Comparison of ENCODE assay signal across 25 cellular contexts in genomic region chr5:57249251-57249874, GRCh38.
A peak's percentile ranks its signal among the peaks of the same experiment; 100 is the strongest.
DNase-seq lines count a peak whose midpoint lies in the region; ATAC-seq and TF ChIP-seq lines count a peak whose summit lies in the region.
"Had no signal": no experiment of that assay in that cellular context is flagged by ENCODE, and none has a peak within 500 bp of the region (broad histone marks: within the 10 kb centered on the region; RNA-seq: fewer than 3 reads in every experiment).

No MANE protein-coding gene starts in this region.

- POLR2A ChIA-PET in PC-9 (lab: Charles Lee; ENCODE audit: unreplicated experiment), result no interaction called here
- POLR2A ChIA-PET in naive thymus-derived CD8-positive, alpha-beta T cell (lab: Charles Lee), result no interaction called here

- H3K79me2 ChIP-seq in PC-9 (ENCODE audit: low read depth), result 0 out of 2 replicates have a peak, but pooled peaks cover 6% of the 10 kb centered on the region

- peak overlapping the region; percentile 48 for H3K27ac ChIP-seq in PC-9
- H3K27ac ChIP-seq: heart left ventricle, transverse colon had no signal

- H2AFZ ChIP-seq in PC-9, result no peak overlapping the region

- no peaks in the 10 kb centered on the region for H3K9me3 ChIP-seq in PC-9 (ENCODE audit: insufficient read depth, low read depth)
- H3K9me3 ChIP-seq: heart left ventricle, transverse colon had no signal

- BruUV-seq in PC-9 (replicated peaks; lab: Mats Ljungman, UMichigan), result no TSS peak

- peaks cover 43% of the 10 kb centered on the region for H3K36me3 ChIP-seq in PC-9 (ENCODE audit: low read depth)

- CTCF ChIA-PET in PC-9 (lab: Charles Lee), result no interaction called here

- no peaks in the 10 kb centered on the region for H3K4me1 ChIP-seq in PC-9 (replicated peaks; ENCODE audit: insufficient read depth)

- H3K9me2 ChIP-seq in PC-9 (ENCODE audit: insufficient read depth), result no peaks in the 10 kb centered on the region

- peak overlapping the region; percentile 43 for H3K27ac Mint-ChIP-seq in activated naive CD8-positive, alpha-beta T cell treated with anti-CD3 and anti-CD28 coated beads for 36 hours
- peak overlapping the region in 6 of 10 donors; percentile 3 to 71 (median 44) for H3K27ac Mint-ChIP-seq in naive thymus-derived CD8-positive, alpha-beta T cell
- H3K27ac Mint-ChIP-seq: activated CD4-positive, alpha-beta memory T cell treated with anti-CD3 and anti-CD28 coated beads, Interleukin-2, amount 10 ng/mL, durations not matched to agents 7 days and 5 days; activated naive CD4-positive, alpha-beta T cell treated with anti-CD3 and anti-CD28 coated beads, Interleukin-2, amount 10 ng/mL, durations not matched to agents 7 days and 5 days; CD8-positive, alpha-beta T cell; nephron had no signal

- DNase-seq in CMK (ENCODE audit: low read depth), result peak; percentile 14
- no peak for DNase-seq in PC-9
- DNase-seq in activated naive CD8-positive, alpha-beta T cell treated with anti-CD3 and anti-CD28 coated beads for 36 hours, result no peak
- no peak for DNase-seq in naive thymus-derived CD8-positive, alpha-beta T cell
- no peak for DNase-seq in amygdala (lab: John Stamatoyannopoulos, UW)
- no peak for DNase-seq in stimulated activated CD4-positive, alpha-beta T cell treated with anti-CD3 and anti-CD28 coated beads, Interleukin-4, amount 100 ng/mL, for 4 hours
- DNase-seq in inferior parietal cortex (ENCODE audit: extremely low spot score), result no peak
- DNase-seq: activated CD4-positive, alpha-beta memory T cell treated with anti-CD3 and anti-CD28 coated beads, Interleukin-2, amount 10 ng/mL, durations not matched to agents 7 days and 5 days; activated CD4-positive, CD25-positive, alpha-beta regulatory T cell; activated naive CD4-positive, alpha-beta T cell treated with anti-CD3 and anti-CD28 coated beads, Interleukin-2, amount 10 ng/mL, durations not matched to agents 7 days and 5 days; CD8-positive, alpha-beta T cell; cerebellar nuclear complex; DMS153; effector CD8-positive, alpha-beta T cell; foreskin fibroblast; heart left ventricle; midbrain; NCI-H1417 treated with DMSO at 0.1 percent for 48 hours; NCI-H2107; NCI-H446; posterior cingulate gyrus; T-helper 9 cell; transverse colon had no signal

- TF ChIP-seq CTCF in PC-9 (conservative IDR thresholded peaks at IDR 0.05), result no peak

- H3K27me3 Mint-ChIP-seq in activated naive CD8-positive, alpha-beta T cell treated with anti-CD3 and anti-CD28 coated beads for 36 hours, result no peaks in the 10 kb centered on the region
- no peaks in the 10 kb centered on the region for H3K27me3 Mint-ChIP-seq in naive thymus-derived CD8-positive, alpha-beta T cell
- H3K27me3 Mint-ChIP-seq: activated CD4-positive, alpha-beta memory T cell treated with anti-CD3 and anti-CD28 coated beads, Interleukin-2, amount 10 ng/mL, durations not matched to agents 7 days and 5 days; activated naive CD4-positive, alpha-beta T cell treated with anti-CD3 and anti-CD28 coated beads, Interleukin-2, amount 10 ng/mL, durations not matched to agents 7 days and 5 days had no signal

- no peaks in the 10 kb centered on the region for H3K27me3 ChIP-seq in PC-9 (ENCODE audit: insufficient read depth, low read depth)
- H3K27me3 ChIP-seq: heart left ventricle, transverse colon had no signal

- peaks cover 40% of the 10 kb centered on the region for H3F3A ChIP-seq in PC-9 (ENCODE audit: insufficient read depth, low read depth)

- H3K36me3 Mint-ChIP-seq in activated naive CD8-positive, alpha-beta T cell treated with anti-CD3 and anti-CD28 coated beads for 36 hours, result peaks cover 42% of the 10 kb centered on the region
- H3K36me3 Mint-ChIP-seq in naive thymus-derived CD8-positive, alpha-beta T cell, result peaks cover 0 to 82% (median 29%) of the 10 kb centered on the region in 3 donors

- no peak for ATAC-seq in naive thymus-derived CD8-positive, alpha-beta T cell
- ATAC-seq: CD8-positive, alpha-beta T cell; heart left ventricle; sciatic nerve had no signal

- H3K4me1 Mint-ChIP-seq in activated naive CD8-positive, alpha-beta T cell treated with anti-CD3 and anti-CD28 coated beads for 36 hours, result peaks cover 19% of the 10 kb centered on the region
- H3K4me1 Mint-ChIP-seq in naive thymus-derived CD8-positive, alpha-beta T cell, result peaks cover 13 to 27% (median 26%) of the 10 kb centered on the region in 4 donors
- H3K4me1 Mint-ChIP-seq: nephron had no signal

- H3K4me2 ChIP-seq in PC-9, result no peak overlapping the region

- intact Hi-C loops in PC-9 (cut with micrococcal nuclease; ENCODE audit: unreplicated experiment), result no loop called here

- no peak overlapping the region for H3K4me3 ChIP-seq in PC-9
- H3K4me3 ChIP-seq: heart left ventricle, transverse colon had no signal

- H3K9me3 Mint-ChIP-seq in activated naive CD8-positive, alpha-beta T cell treated with anti-CD3 and anti-CD28 coated beads for 36 hours, result no peaks in the 10 kb centered on the region
- H3K9me3 Mint-ChIP-seq in naive thymus-derived CD8-positive, alpha-beta T cell, result no peaks in the 10 kb centered on the region
- H3K9me3 Mint-ChIP-seq: activated CD4-positive, alpha-beta memory T cell treated with anti-CD3 and anti-CD28 coated beads, Interleukin-2, amount 10 ng/mL, durations not matched to agents 7 days and 5 days; activated naive CD4-positive, alpha-beta T cell treated with anti-CD3 and anti-CD28 coated beads, Interleukin-2, amount 10 ng/mL, durations not matched to agents 7 days and 5 days; CD8-positive, alpha-beta T cell; nephron had no signal

- no peak overlapping the region for H3K4me3 Mint-ChIP-seq in activated naive CD8-positive, alpha-beta T cell treated with anti-CD3 and anti-CD28 coated beads for 36 hours
- H3K4me3 Mint-ChIP-seq in naive thymus-derived CD8-positive, alpha-beta T cell, result no peak overlapping the region
- H3K4me3 Mint-ChIP-seq: activated CD4-positive, alpha-beta memory T cell treated with anti-CD3 and anti-CD28 coated beads, Interleukin-2, amount 10 ng/mL, durations not matched to agents 7 days and 5 days; activated naive CD4-positive, alpha-beta T cell treated with anti-CD3 and anti-CD28 coated beads, Interleukin-2, amount 10 ng/mL, durations not matched to agents 7 days and 5 days; CD8-positive, alpha-beta T cell; nephron had no signal

- H4K20me1 ChIP-seq in PC-9 (ENCODE audit: insufficient read depth), result no peaks in the 10 kb centered on the region
